In the genomic region with DNA sequence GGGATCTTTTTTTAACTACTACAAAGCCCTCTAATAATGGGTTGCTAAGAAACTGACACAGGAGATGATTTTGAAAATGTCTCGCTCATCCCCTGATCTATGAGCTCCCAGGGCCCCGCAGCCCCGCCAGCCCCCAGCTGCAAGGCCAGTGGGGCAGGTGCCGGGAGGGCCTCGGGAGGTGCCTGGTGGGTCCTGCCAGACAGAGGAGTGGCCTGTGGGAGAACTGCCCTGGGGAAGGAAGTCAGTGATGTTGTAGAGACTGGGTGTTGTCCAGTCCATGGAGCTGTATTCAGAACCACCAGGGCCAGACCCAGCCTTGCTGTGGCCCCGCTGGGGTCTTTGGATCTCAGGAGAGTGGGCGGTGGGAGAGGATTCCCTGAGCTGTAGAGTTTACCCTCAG, we compare ENCODE assay signal across 20 cellular contexts.
"Had no signal": no experiment of that assay in that cellular context is flagged by ENCODE, and none has a peak within 500 bp of the region (broad histone marks: within the 10 kb centered on the region; RNA-seq: fewer than 3 reads in every experiment).

No MANE protein-coding gene starts in this region.

- H3K36me3 ChIP-seq: esophagus muscularis mucosa, neutrophil, sigmoid colon, thoracic aorta had no signal

- H3K27ac ChIP-seq: coronary artery, esophagus muscularis mucosa, neutrophil, parathyroid adenoma, sigmoid colon, thoracic aorta had no signal

- H3K4me1 ChIP-seq: parathyroid adenoma had no signal

- DNase-seq: activated naive CD4-positive, alpha-beta T cell treated with Interleukin-2 at 50 U/mL for 16 hours; activated naive CD8-positive, alpha-beta T cell treated with anti-CD3 and anti-CD28 coated beads for 36 hours; activated T-cell treated with anti-CD3 and anti-CD28 coated beads, Interleukin-2, amount 50 U/mL, for 4 hours; head of caudate nucleus; hypothalamus; sigmoid colon; stimulated activated CD4-positive, alpha-beta T cell treated with anti-CD3 and anti-CD28 coated beads, Interleukin-2, amount 100 ng/mL, for 48 hours; stimulated activated CD8-positive, alpha-beta memory T cell treated with anti-CD3 and anti-CD28 coated beads, Interleukin-4, amount 100 ng/mL, for 48 hours; stimulated activated naive CD4-positive, alpha-beta T cell; T-helper 9 cell had no signal

- FAIRE-seq: bronchial epithelial cell, frontal cortex had no signal

- H3K9me3 ChIP-seq: esophagus muscularis mucosa, neutrophil, sigmoid colon, thoracic aorta had no signal

- ATAC-seq: activated T-cell treated with anti-CD3 and anti-CD28 coated beads, Interleukin-2, amount 50 U/mL, for 4 hours; naive thymus-derived CD8-positive, alpha-beta T cell had no signal

- H3K9ac ChIP-seq: parathyroid adenoma had no signal

- H3K4me3 ChIP-seq: coronary artery, esophagus muscularis mucosa, lung, sigmoid colon, smooth muscle cell, thoracic aorta had no signal
